29 cellular contexts compared by ENCODE assay signal in genomic region chr5:113192541-113192940, GRCh38.
"Had no signal": no experiment of that assay in that cellular context is flagged by ENCODE, and none has a peak within 500 bp of the region (broad histone marks: within the 10 kb centered on the region; RNA-seq: fewer than 3 reads in every experiment).

No MANE protein-coding gene starts in this region.

- H3K27me3 Mint-ChIP-seq: activated B cell treated with CpG ODN at 0.5 μM for 24 hours; activated CD8-positive, alpha-beta T cell treated with anti-CD3 and anti-CD28 coated beads for 36 hours; activated naive CD8-positive, alpha-beta T cell; activated T-helper 17 cell treated with anti-CD3 and anti-CD28 coated beads, Interleukin-2, amount 50 U/mL, for 72 hours; T-helper 17 cell had no signal

- H3K4me1 Mint-ChIP-seq: activated T-helper 17 cell treated with anti-CD3 and anti-CD28 coated beads, Interleukin-2, amount 50 U/mL, for 72 hours had no signal

- H3K27me3 ChIP-seq: brain microvascular endothelial cell had no signal

- DNase-seq: activated B cell treated with CpG ODN at 0.5 μM for 24 hours; activated CD4-positive, alpha-beta T cell treated with anti-CD3 and anti-CD28 coated beads for 48 hours; activated CD4-positive, alpha-beta T cell treated with anti-CD3 and anti-CD28 coated beads, Interleukin-2, amount 50 U/mL, for 1 hour; activated CD4-positive, alpha-beta T cell treated with anti-CD3 and anti-CD28 coated beads, Interleukin-2, amount 50 U/mL, for 48 hours; activated CD8-positive, alpha-beta memory T cell treated with anti-CD3 and anti-CD28 coated beads for 24 hours; activated CD8-positive, alpha-beta T cell treated with anti-CD3 and anti-CD28 coated beads for 36 hours; activated effector memory CD4-positive, alpha-beta T cell treated with Interleukin-2 at 50 U/mL for 16 hours; activated gamma-delta T cell treated with Interleukin-2 at 50 U/mL for 16 hours; activated naive CD4-positive, alpha-beta T cell treated with anti-CD3 and anti-CD28 coated beads, Interleukin-2, amount 50 U/mL, for 16 hours; activated naive CD4-positive, alpha-beta T cell treated with Interleukin-2 at 50 U/mL for 16 hours; activated T-cell treated with anti-CD3 and anti-CD28 coated beads, Interleukin-2, amount 50 U/mL, for 4 hours; amniotic stem cell; anterior cingulate cortex; brain microvascular endothelial cell; caudate nucleus; cortex of kidney; dermis blood vessel endothelial cell; effector CD4-positive, alpha-beta T cell; erythroblast; foreskin fibroblast; head of caudate nucleus; T-helper 1 cell; T-helper 17 cell; T1000; WERI-Rb-1 had no signal

- H3K27ac Mint-ChIP-seq: activated B cell treated with CpG ODN at 0.5 μM for 24 hours; activated CD8-positive, alpha-beta T cell treated with anti-CD3 and anti-CD28 coated beads for 36 hours; activated naive CD8-positive, alpha-beta T cell; activated T-helper 17 cell treated with anti-CD3 and anti-CD28 coated beads, Interleukin-2, amount 50 U/mL, for 72 hours; T-helper 17 cell; T-helper 2 cell treated with Interferon-gamma antibody and Interleukin-4, amounts not matched to agents 5 μg/mL and 100 μg/mL, for 36 hours had no signal

- ATAC-seq: activated CD4-positive, CD25-positive, alpha-beta regulatory T cell treated with anti-CD3 and anti-CD28 coated beads, Interleukin-2, amount 50 U/mL, for 24 hours; activated CD8-positive, alpha-beta T cell treated with anti-CD3 and anti-CD28 coated beads for 36 hours; activated T-cell treated with anti-CD3 and anti-CD28 coated beads, Interleukin-2, amount 50 U/mL, for 4 hours; activated T-helper 17 cell treated with anti-CD3 and anti-CD28 coated beads, Interleukin-2, amount 50 U/mL, for 72 hours; T-helper 17 cell had no signal

- H3K4me3 Mint-ChIP-seq: activated B cell treated with CpG ODN at 0.5 μM for 24 hours; activated CD8-positive, alpha-beta T cell treated with anti-CD3 and anti-CD28 coated beads for 36 hours; activated naive CD8-positive, alpha-beta T cell; activated T-cell treated with anti-CD3 and anti-CD28 coated beads, Interleukin-2, amount 50 U/mL, for 4 hours; activated T-helper 17 cell treated with anti-CD3 and anti-CD28 coated beads, Interleukin-2, amount 50 U/mL, for 72 hours; T-helper 17 cell; T-helper 2 cell treated with Interferon-gamma antibody and Interleukin-4, amounts not matched to agents 5 μg/mL and 100 μg/mL, for 36 hours had no signal

- H3K36me3 ChIP-seq: brain microvascular endothelial cell had no signal

- H3K27ac ChIP-seq: brain microvascular endothelial cell had no signal

- H3K9me3 Mint-ChIP-seq: T-helper 2 cell treated with Interferon-gamma antibody and Interleukin-4, amounts not matched to agents 5 μg/mL and 100 μg/mL, for 36 hours had no signal
